31 cellular contexts compared by ENCODE assay signal in the genomic region with DNA sequence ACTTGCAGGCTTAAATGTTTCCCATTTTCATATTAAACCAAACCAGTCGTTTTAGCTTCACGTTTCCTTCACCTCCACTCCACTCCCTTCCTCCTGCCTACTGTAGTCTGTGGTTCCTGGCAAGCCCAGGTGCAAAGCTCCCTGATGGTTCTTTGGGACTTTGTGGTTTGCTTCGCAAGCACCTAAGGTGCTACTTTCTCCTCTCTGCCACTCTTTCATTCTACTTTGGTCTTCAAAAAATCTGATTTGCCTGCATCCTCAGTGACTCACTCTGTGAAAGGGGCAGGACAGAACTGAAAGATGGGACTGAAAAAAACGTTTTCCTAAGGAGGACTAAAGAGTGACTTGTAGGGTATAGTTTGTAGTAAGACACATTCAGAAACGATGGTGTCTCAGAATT.
"Had no signal": no experiment of that assay in that cellular context is flagged by ENCODE, and none has a peak within 500 bp of the region (broad histone marks: within the 10 kb centered on the region; RNA-seq: fewer than 3 reads in every experiment).

No MANE protein-coding gene starts in this region.

- H3K9me3 Mint-ChIP-seq: immature natural killer cell; natural killer cell treated with Interleukin-12 subunit alpha and Interleukin-12 subunit beta and Interleukin-15 and Interleukin-18, amount 100 ng/mL, for 72 hours; stimulated activated naive CD8-positive, alpha-beta T cell treated with anti-CD3 and anti-CD28 coated beads, Interleukin-15, Interleukin-2, amounts not matched to agents 100 ng/mL and 50 ng/mL, for 24 hours had no signal

- ATAC-seq: left colon; left lung; lower lobe of right lung; mucosa of descending colon; naive thymus-derived CD4-positive, alpha-beta T cell; natural killer cell treated with Interleukin-12 subunit alpha and Interleukin-12 subunit beta and Interleukin-15 and Interleukin-18, amount 100 ng/mL, for 72 hours; pancreas; right cardiac atrium; stimulated activated effector memory CD8-positive, alpha-beta T cell treated with anti-CD3 and anti-CD28 coated beads, Interleukin-12 subunit alpha, Interleukin-12 subunit beta, amount 100 ng/mL, for 72 hours; upper lobe of right lung had no signal

- DNase-seq: hypothalamus; immature natural killer cell; kidney; left colon; left lung; lower lobe of right lung; mammary epithelial cell; mesendoderm; mucosa of descending colon; naive thymus-derived CD4-positive, alpha-beta T cell; nucleus accumbens; pancreas; posterior cingulate gyrus; retina; right cardiac atrium; sigmoid colon; small intestine; spleen; stimulated activated CD4-positive, alpha-beta T cell treated with anti-CD3 and anti-CD28 coated beads, Interleukin-4, amount 100 ng/mL, for 24 hours; stimulated activated naive CD4-positive, alpha-beta T cell; tibial artery; trophoblast cell; upper lobe of right lung had no signal

- H3K36me3 ChIP-seq: left lung, lower lobe of right lung, pancreas, prostate gland, sigmoid colon, spleen, suprapubic skin, thoracic aorta, tibial artery, upper lobe of right lung had no signal

- H3K27me3 ChIP-seq: left lung, pancreas, sigmoid colon, tibial artery, upper lobe of right lung had no signal

- H3K4me3 ChIP-seq: left lung, lower lobe of right lung, mucosa of descending colon, pancreas, prostate gland, sigmoid colon, spleen, suprapubic skin, thoracic aorta, tibial artery, upper lobe of right lung had no signal

- H3K4me1 Mint-ChIP-seq: immature natural killer cell; stimulated activated effector memory CD8-positive, alpha-beta T cell treated with anti-CD3 and anti-CD28 coated beads, Interleukin-12 subunit alpha, Interleukin-12 subunit beta, amount 100 ng/mL, for 72 hours had no signal

- H3K4me1 ChIP-seq: left lung, lower lobe of right lung, pancreas, prostate gland, sigmoid colon, spleen, suprapubic skin, tibial artery, upper lobe of right lung had no signal

- H3K27ac Mint-ChIP-seq: immature natural killer cell; mesothelial cell of epicardium; naive thymus-derived CD4-positive, alpha-beta T cell; natural killer cell treated with Interleukin-12 subunit alpha and Interleukin-12 subunit beta and Interleukin-15 and Interleukin-18, amount 100 ng/mL, for 72 hours; stimulated activated effector memory CD8-positive, alpha-beta T cell treated with anti-CD3 and anti-CD28 coated beads, Interleukin-12 subunit alpha, Interleukin-12 subunit beta, amount 100 ng/mL, for 72 hours; stimulated activated naive CD8-positive, alpha-beta T cell treated with anti-CD3 and anti-CD28 coated beads, Interleukin-15, Interleukin-2, amounts not matched to agents 100 ng/mL and 50 ng/mL, for 24 hours had no signal

- H3K9me3 ChIP-seq: left lung, lower lobe of right lung, mucosa of descending colon, pancreas, prostate gland, sigmoid colon, spleen, suprapubic skin, thoracic aorta, tibial artery, upper lobe of right lung had no signal

- H3K36me3 Mint-ChIP-seq: immature natural killer cell; mesothelial cell of epicardium; naive thymus-derived CD4-positive, alpha-beta T cell; natural killer cell treated with Interleukin-12 subunit alpha and Interleukin-12 subunit beta and Interleukin-15 and Interleukin-18, amount 100 ng/mL, for 72 hours; stimulated activated effector memory CD8-positive, alpha-beta T cell treated with anti-CD3 and anti-CD28 coated beads, Interleukin-12 subunit alpha, Interleukin-12 subunit beta, amount 100 ng/mL, for 72 hours had no signal

- H3K4me3 Mint-ChIP-seq: immature natural killer cell; mesothelial cell of epicardium; naive thymus-derived CD4-positive, alpha-beta T cell; natural killer cell treated with Interleukin-12 subunit alpha and Interleukin-12 subunit beta and Interleukin-15 and Interleukin-18, amount 100 ng/mL, for 72 hours; neural crest cell; stimulated activated effector memory CD8-positive, alpha-beta T cell treated with anti-CD3 and anti-CD28 coated beads, Interleukin-12 subunit alpha, Interleukin-12 subunit beta, amount 100 ng/mL, for 72 hours; stimulated activated naive CD8-positive, alpha-beta T cell treated with anti-CD3 and anti-CD28 coated beads, Interleukin-15, Interleukin-2, amounts not matched to agents 100 ng/mL and 50 ng/mL, for 24 hours had no signal

- H3K27ac ChIP-seq: left lung, lower lobe of right lung, pancreas, prostate gland, sigmoid colon, spleen, suprapubic skin, thoracic aorta, tibial artery, upper lobe of right lung had no signal
